Comparison of ENCODE assay signal across 23 cellular contexts in genomic region chr14:90567991-90568390, GRCh38.
DNase-seq lines count a peak whose midpoint lies in the region; ATAC-seq and TF ChIP-seq lines count a peak whose summit lies in the region.
"Had no signal": no experiment of that assay in that cellular context is flagged by ENCODE, and none has a peak within 500 bp of the region (broad histone marks: within the 10 kb centered on the region; RNA-seq: fewer than 3 reads in every experiment).

No MANE protein-coding gene starts in this region.

- no peak for TF ChIP-seq CTCF in glutamatergic neuron (IDR thresholded peaks at IDR 0.05; ENCODE audit: partially characterized antibody, unreplicated experiment)
- no peak for TF ChIP-seq CTCF in progenitor cell of endocrine pancreas (IDR thresholded peaks at IDR 0.05; ENCODE audit: unreplicated experiment)

- peaks cover 4% of the 10 kb centered on the region for H3K27me3 Mint-ChIP-seq in glutamatergic neuron (ENCODE audit: unreplicated experiment)
- no peaks in the 10 kb centered on the region for H3K27me3 Mint-ChIP-seq in progenitor cell of endocrine pancreas
- H3K27me3 Mint-ChIP-seq: activated CD8-positive, alpha-beta T cell treated with anti-CD3 and anti-CD28 coated beads for 36 hours; activated naive CD8-positive, alpha-beta T cell treated with anti-CD3 and anti-CD28 coated beads for 36 hours; effector memory CD8-positive, alpha-beta T cell had no signal

- peaks cover 5% of the 10 kb centered on the region for H3K36me3 Mint-ChIP-seq in glutamatergic neuron (ENCODE audit: unreplicated experiment)
- H3K36me3 Mint-ChIP-seq in progenitor cell of endocrine pancreas (ENCODE audit: insufficient read depth) = peaks cover 1% of the 10 kb centered on the region
- H3K36me3 Mint-ChIP-seq: activated naive CD8-positive, alpha-beta T cell treated with anti-CD3 and anti-CD28 coated beads for 36 hours had no signal

- DNase-seq in NCI-H446 (lab: John Stamatoyannopoulos, UW) = peak; percentile 48 to 80
- DNase-seq in NCI-H446 treated with DMSO at 0.1 percent for 48 hours (lab: John Stamatoyannopoulos, UW) = no peak
- DNase-seq in glutamatergic neuron = no peak
- DNase-seq in progenitor cell of endocrine pancreas (ENCODE audit: low spot score, unreplicated experiment) = no peak
- DNase-seq in aorta = peak; percentile 60 to 80
- DNase-seq in NCI-H82 treated with DMSO at 0.1 percent for 48 hours (lab: John Stamatoyannopoulos, UW; ENCODE audit: unreplicated experiment) = no peak
- DNase-seq: activated CD4-positive, CD25-positive, alpha-beta regulatory T cell; activated CD8-positive, alpha-beta T cell treated with anti-CD3 and anti-CD28 coated beads for 36 hours; activated naive CD8-positive, alpha-beta T cell treated with anti-CD3 and anti-CD28 coated beads for 36 hours; activated T-cell treated with anti-CD3 and anti-CD28 coated beads, Interleukin-2, amount 50 U/mL, for 48 hours; effector memory CD8-positive, alpha-beta T cell; kidney; mesendoderm; NCI-H1417; NCI-H748 treated with DMSO at 0.1 percent for 48 hours; PC-3; right lobe of liver; stimulated activated CD4-positive, alpha-beta T cell treated with anti-CD3 and anti-CD28 coated beads, Interleukin-1b, Interleukin-23, amount 100 ng/mL, for 48 hours had no signal

- ATAC-seq in aorta (ENCODE audit: low FRiP score) (no peak), HG02759 (IDR thresholded peaks at IDR 0.05; ENCODE audit: unreplicated experiment) (no peak), HG02588 (IDR thresholded peaks at IDR 0.05; ENCODE audit: unreplicated experiment) (no peak)
- ATAC-seq: activated CD8-positive, alpha-beta T cell treated with anti-CD3 and anti-CD28 coated beads for 36 hours; effector memory CD8-positive, alpha-beta T cell; PC-3; right lobe of liver had no signal

- H3K4me1 Mint-ChIP-seq in glutamatergic neuron (ENCODE audit: low read depth, unreplicated experiment) (peaks cover 17% of the 10 kb centered on the region), progenitor cell of endocrine pancreas (ENCODE audit: low read depth) (peaks cover 9% of the 10 kb centered on the region)
- H3K4me1 Mint-ChIP-seq: activated naive CD8-positive, alpha-beta T cell treated with anti-CD3 and anti-CD28 coated beads for 36 hours had no signal

- H3K4me1 ChIP-seq in aorta (ENCODE audit: control insufficient read depth in 1 of 2, insufficient read depth in 2 of 2, low read length in 2 of 2) = no peaks in the 10 kb centered on the region
- H3K4me1 ChIP-seq: right lobe of liver had no signal

- WGBS in aorta, 2 donors = 11 to 13% methylated on average over 7 of the region's 7 CpGs

- H3K36me3 ChIP-seq in aorta (ENCODE audit: control insufficient read depth in 1 of 2, insufficient read depth in 2 of 2, low read length in 1 of 2) = no peaks in the 10 kb centered on the region

- H3K9me3 Mint-ChIP-seq in glutamatergic neuron (ENCODE audit: unreplicated experiment) (peaks cover 5% of the 10 kb centered on the region), progenitor cell of endocrine pancreas (ENCODE audit: low read depth) (no peaks in the 10 kb centered on the region)
- H3K9me3 Mint-ChIP-seq: activated CD8-positive, alpha-beta T cell treated with anti-CD3 and anti-CD28 coated beads for 36 hours; activated naive CD8-positive, alpha-beta T cell treated with anti-CD3 and anti-CD28 coated beads for 36 hours; effector memory CD8-positive, alpha-beta T cell; neural crest cell; T-helper 2 cell treated with Interferon-gamma antibody and Interleukin-4, amounts not matched to agents 5 μg/mL and 100 μg/mL, for 36 hours had no signal

- no peaks in the 10 kb centered on the region for H3K9me3 ChIP-seq in aorta (ENCODE audit: control insufficient read depth, low read length)
- H3K9me3 ChIP-seq: right lobe of liver had no signal

- H3K4me3 Mint-ChIP-seq in glutamatergic neuron (ENCODE audit: unreplicated experiment) = peak overlapping the region; percentile 27
- H3K4me3 Mint-ChIP-seq in progenitor cell of endocrine pancreas (ENCODE audit: low read depth) = no peak overlapping the region
- H3K4me3 Mint-ChIP-seq: activated CD8-positive, alpha-beta T cell treated with anti-CD3 and anti-CD28 coated beads for 36 hours; activated naive CD8-positive, alpha-beta T cell treated with anti-CD3 and anti-CD28 coated beads for 36 hours; effector memory CD8-positive, alpha-beta T cell; neural crest cell; T-helper 2 cell treated with Interferon-gamma antibody and Interleukin-4, amounts not matched to agents 5 μg/mL and 100 μg/mL, for 36 hours had no signal

- H3K27me3 ChIP-seq in aorta (ENCODE audit: control insufficient read depth in 1 of 2, insufficient read depth in 2 of 2, low read length in 1 of 2) = no peaks in the 10 kb centered on the region
- H3K27me3 ChIP-seq: right lobe of liver had no signal

- H3K4me3 ChIP-seq in aorta (ENCODE audit: low read length in 2 of 2) = no peak overlapping the region
- H3K4me3 ChIP-seq: right lobe of liver had no signal

- peak overlapping the region; percentile 2 to 5 for H3K27ac ChIP-seq in aorta (ENCODE audit: low read depth in 1 of 2, low read length in 2 of 2)
- H3K27ac ChIP-seq: 22Rv1, right lobe of liver had no signal

- intact Hi-C loops in aorta (cut with DNase I) = no loop called here

- H3K27ac Mint-ChIP-seq in glutamatergic neuron (ENCODE audit: unreplicated experiment) (no peak overlapping the region), progenitor cell of endocrine pancreas (peak overlapping the region; percentile 86)
- H3K27ac Mint-ChIP-seq: activated CD8-positive, alpha-beta T cell treated with anti-CD3 and anti-CD28 coated beads for 36 hours; activated naive CD8-positive, alpha-beta T cell treated with anti-CD3 and anti-CD28 coated beads for 36 hours; effector memory CD8-positive, alpha-beta T cell; T-helper 2 cell treated with Interferon-gamma antibody and Interleukin-4, amounts not matched to agents 5 μg/mL and 100 μg/mL, for 36 hours had no signal

Comparison
In these comparisons a context has a peak if more than half of its experiments do, and no peak if none do; other contexts are left out.
1. DNase-seq: peak in NCI-H446 (2 of 2) and aorta (2 of 2); none in NCI-H446 treated with DMSO at 0.1 percent for 48 hours (single experiment), glutamatergic neuron (single experiment), progenitor cell of endocrine pancreas (single experiment) and NCI-H82 treated with DMSO at 0.1 percent for 48 hours (single experiment).